Comparison of ENCODE assay signal across 10 cellular contexts in genomic region chr7:8133188-8133848, GRCh38.
DNase-seq lines count a peak whose midpoint lies in the region; ATAC-seq, FAIRE-seq and TF ChIP-seq lines count a peak whose summit lies in the region.
"Had no signal": no experiment of that assay in that cellular context is flagged by ENCODE, and none has a peak within 500 bp of the region (broad histone marks: within the 10 kb centered on the region; RNA-seq: fewer than 3 reads in every experiment).

No MANE protein-coding gene starts in this region.

- TF ChIP-seq POLR2A in GM12891 (IDR thresholded peaks at IDR 0.05; ENCODE audit: low read depth, low read length) = no peak

- DNase-seq in GM12891 (ENCODE audit: insufficient read length, low spot score) (no peak), epithelial cell of proximal tubule (ENCODE audit: low read depth) (peak; percentile 89), hepatic stellate cell (ENCODE audit: low spot score) (no peak), left cardiac atrium (no peak), islet precursor cell (no peak), DMS53 treated with DMSO at 0.1 percent for 48 hours (lab: John Stamatoyannopoulos, UW; ENCODE audit: unreplicated experiment) (no peak)
- DNase-seq: activated CD8-positive, alpha-beta memory T cell treated with anti-CD3 and anti-CD28 coated beads, Interleukin-2, amount 50 U/mL, for 48 hours had no signal

- ATAC-seq in GM21390 (IDR thresholded peaks at IDR 0.05; ENCODE audit: unreplicated experiment) (peak; percentile 18), HG03457 (IDR thresholded peaks at IDR 0.05; ENCODE audit: unreplicated experiment) (peak; percentile 27), left cardiac atrium (no peak)

- intact Hi-C loops in left cardiac atrium (cut with DNase I) = no loop called here

- H3K4me3 ChIP-seq in epithelial cell of proximal tubule (ENCODE audit: low read depth, low read length) = peak overlapping the region; percentile 7
- H3K4me3 ChIP-seq: vagina had no signal

- FAIRE-seq in GM12891 (lab: Jason Lieb, UNC) = peak; percentile 47

- no peak for TF ChIP-seq CTCF in epithelial cell of proximal tubule (conservative IDR thresholded peaks at IDR 0.05; ENCODE audit: low read depth, low read length)

TF ChIP-seq in GM12891, 5 proteins besides CTCF, POLR2A, EP300 and RAD21:
- TF ChIP-seq POU2F2 (IDR thresholded peaks at IDR 0.05; ENCODE audit: low read depth, low read length) (no peak), PAX5 (IDR thresholded peaks at IDR 0.05; ENCODE audit: insufficient read depth, low read length, severe bottlenecking) (no peak)
TF ChIP-seq in GM12891: peak in this region for 0.

Comparison
In these comparisons a context has a peak if more than half of its experiments do, and no peak if none do; other contexts are left out.
1. ATAC-seq: peak in GM21390 (single experiment) and HG03457 (single experiment); none in left cardiac atrium (0 of 2).